23 cellular contexts compared by ENCODE assay signal in genomic region chr1:39363267-39363666, GRCh38.
DNase-seq lines count a peak whose midpoint lies in the region; ATAC-seq, FAIRE-seq and TF ChIP-seq lines count a peak whose summit lies in the region.
"Had no signal": no experiment of that assay in that cellular context is flagged by ENCODE, and none has a peak within 500 bp of the region (broad histone marks: within the 10 kb centered on the region; RNA-seq: fewer than 3 reads in every experiment).

No MANE protein-coding gene starts in this region.

- no peaks in the 10 kb centered on the region for H4K20me1 ChIP-seq in HepG2 (ENCODE audit: insufficient read depth, low read length)

- no peaks in the 10 kb centered on the region for H3K27me3 ChIP-seq in HepG2 (ENCODE audit: control insufficient read depth in 1 of 2, insufficient read depth in 2 of 2, low read length in 2 of 2)
- H3K27me3 ChIP-seq in right lobe of liver: no peaks in the 10 kb centered on the region
- H3K27me3 ChIP-seq: BLaER1, MG63, Peyer's patch had no signal

- TF ChIP-seq POLR2A in HepG2 (IDR thresholded peaks at IDR 0.05; ENCODE audit: insufficient read depth in 1 of 2, low read depth in 2 of 2, low read length in 2 of 2) (no peak), right lobe of liver (IDR thresholded peaks at IDR 0.05) (no peak)

- no peak for FAIRE-seq in HepG2 (lab: Jason Lieb, UNC)
- FAIRE-seq: GM12892, H1 had no signal

- WGBS in HepG2 (ENCODE audit: low lambda C conversion rate): 100% methylated on average over 2 of the region's 2 CpGs
- 91% methylated on average over 1 of the region's 2 CpGs for WGBS in right lobe of liver (ENCODE audit: insufficient coverage, low coverage, low lambda C conversion rate, missing lambda C conversion rate)

- no peaks in the 10 kb centered on the region for H3K9me3 ChIP-seq in HepG2 (ENCODE audit: low read length)
- H3K9me3 ChIP-seq in right lobe of liver: no peaks in the 10 kb centered on the region
- H3K9me3 ChIP-seq: BLaER1, MG63, Peyer's patch had no signal

- no peak overlapping the region for H3K4me2 ChIP-seq in HepG2 (ENCODE audit: low read depth, low read length)
- H3K4me2 ChIP-seq: BLaER1 had no signal

- intact Hi-C loops in HepG2 (cut with micrococcal nuclease; ENCODE audit: unreplicated experiment): no loop called here
- intact Hi-C loops in right lobe of liver (cut with DNase I): no loop called here
- intact Hi-C loops in CD14-positive monocyte (cut with micrococcal nuclease): no loop called here

- no peaks in the 10 kb centered on the region for H3K79me2 ChIP-seq in HepG2 (ENCODE audit: insufficient read depth, low read length)

- no TSS peak for BruUV-seq in HepG2 (replicated peaks; lab: Mats Ljungman, UMichigan)

- no peaks in the 10 kb centered on the region for H3K4me1 Mint-ChIP-seq in T-helper 2 cell treated with Interferon-gamma antibody and Interleukin-4, amounts not matched to agents 5 μg/mL and 100 μg/mL, for 36 hours (ENCODE audit: low read depth)
- H3K4me1 Mint-ChIP-seq in chondrocyte (ENCODE audit: low read depth) (peaks cover 4% of the 10 kb centered on the region), CD14-positive monocyte (peaks cover 13% of the 10 kb centered on the region)
- no peaks in the 10 kb centered on the region for H3K4me1 Mint-ChIP-seq in stimulated activated naive B cell treated with anti-CD40 and anti-IgM and Interleukin-4, amounts not matched to agents 10 μg/mL and 1 μg/mL and 100 μg/mL, for 72 hours

- no peak for DNase-seq in T-helper 2 cell treated with Interferon-gamma antibody and Interleukin-4, amounts not matched to agents 5 μg/mL and 100 μg/mL, for 36 hours (ENCODE audit: low spot score)
- DNase-seq in T-helper 2 cell: no peak
- DNase-seq in HepG2 (ENCODE audit: low spot score): no peak
- DNase-seq in right lobe of liver: no peak
- DNase-seq in chondrocyte (ENCODE audit: low spot score): no peak
- no peak for DNase-seq in stimulated activated naive B cell treated with anti-CD40 and anti-IgM and Interleukin-4, amounts not matched to agents 10 μg/mL and 1 μg/mL and 100 μg/mL, for 72 hours
- DNase-seq in CD14-positive monocyte (ENCODE audit: low spot score): no peak
- DNase-seq: ACHN; Calu3; CD8-positive, alpha-beta memory T cell; DMS153; MG63; NCI-H1417; NCI-H1694 treated with DMSO at 0.1 percent for 48 hours; NCI-H446; NCI-H526; Peyer's patch had no signal

- H3K36me3 ChIP-seq in HepG2 (replicated peaks in 1 of 2; ENCODE audit: control insufficient read depth in 1 of 2, insufficient read depth in 2 of 2, low read length in 2 of 2): peaks cover 16 to 47% of the 10 kb centered on the region in 2 experiments
- peaks cover 18 to 56% (median 31%) of the 10 kb centered on the region in 4 donors for H3K36me3 ChIP-seq in right lobe of liver

- H3K27ac ChIP-seq in HepG2 (ENCODE audit: extremely low read length, insufficient read depth, low read length) (no peak overlapping the region), right lobe of liver (no peak overlapping the region)
- H3K27ac ChIP-seq: 22Rv1, BLaER1, Peyer's patch had no signal

- no peak for TF ChIP-seq RAD21 in HepG2 (CRISPR knock-in tag; IDR thresholded peaks at IDR 0.05)

- H3K36me3 Mint-ChIP-seq in T-helper 2 cell treated with Interferon-gamma antibody and Interleukin-4, amounts not matched to agents 5 μg/mL and 100 μg/mL, for 36 hours (ENCODE audit: low read depth): peaks cover 60% of the 10 kb centered on the region
- H3K36me3 Mint-ChIP-seq in chondrocyte (ENCODE audit: low read depth): peaks cover 33% of the 10 kb centered on the region
- H3K36me3 Mint-ChIP-seq in stimulated activated naive B cell treated with anti-CD40 and anti-IgM and Interleukin-4, amounts not matched to agents 10 μg/mL and 1 μg/mL and 100 μg/mL, for 72 hours: peaks cover 29 to 51% of the 10 kb centered on the region in 2 donors
- H3K36me3 Mint-ChIP-seq in CD14-positive monocyte: peaks cover 72 to 91% of the 10 kb centered on the region in 2 donors

- POLR2A ChIA-PET in HepG2 (lab: Yijun Ruan, JAX): no interaction called here

- no peak overlapping the region for H2AFZ ChIP-seq in HepG2 (ENCODE audit: low read length)

- no peak for ATAC-seq in HepG2
- no peak for ATAC-seq in right lobe of liver
- ATAC-seq in stimulated activated naive B cell treated with anti-CD40 and anti-IgM and Interleukin-4, amounts not matched to agents 10 μg/mL and 1 μg/mL and 100 μg/mL, for 72 hours (replicated peaks): no peak
- no peak for ATAC-seq in GM21576 (IDR thresholded peaks at IDR 0.05; ENCODE audit: unreplicated experiment)
- ATAC-seq: HCT116 had no signal

- CTCF ChIA-PET in HepG2 (lab: Yijun Ruan, JAX; ENCODE audit: low intra/inter-chr PET ratio, low total read pairs): no interaction called here

- H3K4me3 Mint-ChIP-seq in T-helper 2 cell treated with Interferon-gamma antibody and Interleukin-4, amounts not matched to agents 5 μg/mL and 100 μg/mL, for 36 hours: no peak overlapping the region
- H3K4me3 Mint-ChIP-seq in chondrocyte (ENCODE audit: unreplicated experiment) (no peak overlapping the region), CD14-positive monocyte (no peak overlapping the region)
- H3K4me3 Mint-ChIP-seq in stimulated activated naive B cell treated with anti-CD40 and anti-IgM and Interleukin-4, amounts not matched to agents 10 μg/mL and 1 μg/mL and 100 μg/mL, for 72 hours: no peak overlapping the region
- H3K4me3 Mint-ChIP-seq: CD8-positive, alpha-beta memory T cell had no signal

- in situ Hi-C loops in HepG2 (cut with HindIII; ENCODE audit: extremely low pct_ligation_motif_present, low pct_unique_long_range_greater_than_20kb): no loop called here

- TF ChIP-seq EP300 in HepG2 (IDR thresholded peaks at IDR 0.05; ENCODE audit: low read depth in 2 of 2, low read length in 2 of 2) (no peak), HepG2 (CRISPR knock-in tag; IDR thresholded peaks at IDR 0.05; ENCODE audit: borderline replicate concordance) (no peak)

- H3K4me3 ChIP-seq in HepG2 (replicated peaks in 1 of 3; ENCODE audit: insufficient read depth in 1 of 3, low read depth in 2 of 3, low read length in 3 of 3) (no peak overlapping the region), right lobe of liver (no peak overlapping the region)
- H3K4me3 ChIP-seq: BLaER1, MG63, Peyer's patch had no signal

- no peaks in the 10 kb centered on the region for H3K9me3 Mint-ChIP-seq in T-helper 2 cell treated with Interferon-gamma antibody and Interleukin-4, amounts not matched to agents 5 μg/mL and 100 μg/mL, for 36 hours
- H3K9me3 Mint-ChIP-seq in chondrocyte (ENCODE audit: low read depth) (no peaks in the 10 kb centered on the region), CD14-positive monocyte (no peaks in the 10 kb centered on the region)
- H3K9me3 Mint-ChIP-seq in stimulated activated naive B cell treated with anti-CD40 and anti-IgM and Interleukin-4, amounts not matched to agents 10 μg/mL and 1 μg/mL and 100 μg/mL, for 72 hours: no peaks in the 10 kb centered on the region
- H3K9me3 Mint-ChIP-seq: CD8-positive, alpha-beta memory T cell had no signal

- peaks cover under 1% of the 10 kb centered on the region; the same call in 1 of the 2 replicates for H3K4me1 ChIP-seq in HepG2 (ENCODE audit: insufficient read depth, low read length)
- H3K4me1 ChIP-seq in right lobe of liver: peaks cover 0 to 5% (median 0%) of the 10 kb centered on the region in 4 donors
- H3K4me1 ChIP-seq: BLaER1, Peyer's patch had no signal

- H3K9ac ChIP-seq in HepG2 (ENCODE audit: insufficient read depth, low read depth, low read length): no peak overlapping the region
- H3K9ac ChIP-seq: BLaER1 had no signal

- H3K27ac Mint-ChIP-seq in T-helper 2 cell treated with Interferon-gamma antibody and Interleukin-4, amounts not matched to agents 5 μg/mL and 100 μg/mL, for 36 hours: peak overlapping the region; percentile 47
- H3K27ac Mint-ChIP-seq in chondrocyte (ENCODE audit: unreplicated experiment) (peak overlapping the region; percentile 57), CD14-positive monocyte (peak overlapping the region in 3 of 7 donors; percentile 21 to 63 (median 50))
- H3K27ac Mint-ChIP-seq in stimulated activated naive B cell treated with anti-CD40 and anti-IgM and Interleukin-4, amounts not matched to agents 10 μg/mL and 1 μg/mL and 100 μg/mL, for 72 hours: peak overlapping the region; percentile 20

- TF ChIP-seq CTCF in HepG2 (CRISPR knock-in tag; IDR thresholded peaks at IDR 0.05): no peak
- TF ChIP-seq CTCF in right lobe of liver (IDR thresholded peaks at IDR 0.05): no peak
- no peak for TF ChIP-seq CTCF in chondrocyte (IDR thresholded peaks at IDR 0.05)
- TF ChIP-seq CTCF in CD14-positive monocyte (IDR thresholded peaks at IDR 0.05): no peak

- H3K27me3 Mint-ChIP-seq in T-helper 2 cell treated with Interferon-gamma antibody and Interleukin-4, amounts not matched to agents 5 μg/mL and 100 μg/mL, for 36 hours (ENCODE audit: low read depth): no peaks in the 10 kb centered on the region
- no peaks in the 10 kb centered on the region for H3K27me3 Mint-ChIP-seq in chondrocyte (ENCODE audit: low read depth)
- no peaks in the 10 kb centered on the region for H3K27me3 Mint-ChIP-seq in stimulated activated naive B cell treated with anti-CD40 and anti-IgM and Interleukin-4, amounts not matched to agents 10 μg/mL and 1 μg/mL and 100 μg/mL, for 72 hours
- peaks cover 0 to 1% (median 0%) of the 10 kb centered on the region in 3 donors for H3K27me3 Mint-ChIP-seq in CD14-positive monocyte (ENCODE audit: low read depth in 3 of 3)
- H3K27me3 Mint-ChIP-seq: CD8-positive, alpha-beta memory T cell had no signal

TF ChIP-seq in HepG2, 621 proteins besides CTCF, POLR2A, EP300 and RAD21:
- TF ChIP-seq CEBPB (IDR thresholded peaks at IDR 0.05; ENCODE audit: borderline replicate concordance, low read depth, low read length) (peak; percentile 64), SAFB2 (CRISPR knock-in tag; IDR thresholded peaks at IDR 0.05; ENCODE audit: borderline replicate concordance, low read depth) (no peak)
